ENCODE assay signal across 1 cellular context in the genomic region with DNA sequence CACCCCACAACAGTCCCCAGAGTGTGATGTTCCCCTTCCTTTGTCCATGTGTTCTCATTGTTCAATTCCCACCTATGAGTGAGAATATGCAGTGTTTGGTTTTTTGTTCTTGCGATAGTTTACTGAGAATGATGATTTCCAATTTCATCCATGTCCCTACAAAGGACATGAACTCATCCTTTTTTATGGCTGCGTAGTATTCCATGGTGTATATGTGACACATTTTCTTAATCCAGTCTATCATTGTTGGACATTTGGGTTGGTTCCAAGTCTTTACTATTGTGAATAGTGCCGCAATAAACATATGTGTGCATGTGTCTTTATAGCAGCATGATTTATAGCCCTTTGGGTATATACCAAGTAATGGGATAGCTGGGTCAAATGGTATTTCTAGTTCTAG. TPM values are rescaled to one million over a fixed set of nuclear protein-coding genes. Genes with fewer than 3 reads are reported as not detected.
"Had no signal": no experiment of that assay in that cellular context is flagged by ENCODE, and none has a peak within 500 bp of the region (broad histone marks: within the 10 kb centered on the region; RNA-seq: fewer than 3 reads in every experiment).

No MANE protein-coding gene starts in this region.

RNA-seq across cellular contexts. Expression of gene MASP2, which starts 36.7 kb away (rescaled TPM):
- total RNA-seq: G401 had no signal
